19 cellular contexts compared by ENCODE assay signal in genomic region chr5:171661146-171661545, GRCh38.
"Had no signal": no experiment of that assay in that cellular context is flagged by ENCODE, and none has a peak within 500 bp of the region (broad histone marks: within the 10 kb centered on the region; RNA-seq: fewer than 3 reads in every experiment).

No MANE protein-coding gene starts in this region.

- H3K9me3 ChIP-seq: colonic mucosa, esophagus squamous epithelium, prostate gland, right lobe of liver, stomach, thoracic aorta, transverse colon had no signal

- H3K4me1 ChIP-seq: colonic mucosa, esophagus squamous epithelium, foreskin keratinocyte, parathyroid adenoma, prostate gland, right lobe of liver, transverse colon had no signal

- H3K27ac ChIP-seq: colonic mucosa, esophagus squamous epithelium, foreskin keratinocyte, parathyroid adenoma, prostate gland, right lobe of liver, skin epidermis, stomach, thoracic aorta, transverse colon had no signal

- H3K9ac ChIP-seq: parathyroid adenoma had no signal

- H3K4me3 ChIP-seq: colonic mucosa, esophagus squamous epithelium, prostate gland, right lobe of liver, skin epidermis, stomach, thoracic aorta, transverse colon had no signal

- H2AFZ ChIP-seq: parathyroid adenoma had no signal

- H3K36me3 ChIP-seq: colonic mucosa, esophagus squamous epithelium, prostate gland, right lobe of liver, stomach, thoracic aorta, transverse colon had no signal

- H3K27me3 ChIP-seq: colonic mucosa, right lobe of liver, transverse colon had no signal

- H3K79me2 ChIP-seq: parathyroid adenoma had no signal

- DNase-seq: colonic mucosa; dermis blood vessel endothelial cell; esophagus squamous epithelium; foreskin keratinocyte; kidney; left cardiac atrium; mesendoderm; naive B cell; nephron progenitor cell; right lobe of liver; stimulated activated CD4-positive, alpha-beta T cell treated with anti-CD3 and anti-CD28 coated beads, Interleukin-12 subunit alpha, Interleukin-12 subunit beta, amount 100 ng/mL, for 4 hours; stimulated activated naive CD4-positive, alpha-beta T cell; stomach; substantia nigra; transverse colon had no signal

- ATAC-seq: foreskin keratinocyte had no signal
